In the genomic region with DNA sequence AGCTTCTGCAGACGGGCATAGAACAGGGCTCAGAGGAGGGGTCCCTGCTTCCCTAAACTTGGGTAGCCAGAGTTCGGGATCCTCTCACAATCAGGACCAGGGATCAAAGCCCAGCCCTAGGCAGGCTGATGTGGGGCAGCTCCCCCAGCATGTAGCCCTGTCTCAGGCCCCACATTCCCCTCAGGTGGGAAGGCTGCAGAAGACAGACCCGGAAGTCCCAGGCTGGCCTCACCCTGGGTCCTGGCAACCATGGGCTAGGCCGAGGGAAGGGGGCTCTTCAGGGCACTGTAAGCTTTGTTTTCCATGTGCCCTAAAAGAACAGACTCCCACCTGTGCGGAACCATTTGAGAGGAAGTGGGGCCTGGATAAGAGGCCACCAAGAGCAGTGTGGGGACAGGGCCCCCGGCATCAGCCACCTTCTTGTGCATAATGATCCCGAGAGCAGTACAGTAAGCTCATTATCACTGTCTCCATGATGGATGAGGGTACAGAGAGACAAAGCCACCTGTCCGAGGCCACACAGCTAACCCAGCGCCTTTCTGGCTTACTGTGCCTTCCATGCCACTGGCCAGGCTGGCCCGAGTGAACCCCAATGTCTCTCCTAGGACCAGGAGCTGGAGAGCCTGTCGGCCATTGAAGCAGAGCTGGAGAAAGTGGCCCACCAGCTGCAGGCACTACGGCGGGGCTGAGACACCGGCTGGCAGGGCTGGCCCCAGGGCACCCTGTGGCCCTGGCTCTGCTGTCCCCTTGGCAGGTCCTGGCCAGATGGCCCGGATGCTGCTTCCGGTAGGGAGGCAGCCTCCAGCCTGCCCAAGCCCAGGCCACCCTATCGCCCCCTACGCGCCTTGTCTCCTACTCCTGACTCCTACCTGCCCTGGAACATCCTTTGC, we compare ENCODE assay signal across 25 cellular contexts. TPM values are rescaled to one million over a fixed set of nuclear protein-coding genes. Genes with fewer than 3 reads are reported as not detected.
"Had no signal": no experiment of that assay in that cellular context is flagged by ENCODE, and none has a peak within 500 bp of the region (broad histone marks: within the 10 kb centered on the region; RNA-seq: fewer than 3 reads in every experiment).

No MANE protein-coding gene starts in this region.

- DNase-seq: activated B cell treated with CpG ODN at 0.5 μM for 24 hours; activated CD8-positive, alpha-beta memory T cell treated with anti-CD3 and anti-CD28 coated beads, Interleukin-2, amount 50 U/mL, for 4 hours; activated CD8-positive, alpha-beta T cell treated with anti-CD3 and anti-CD28 coated beads for 36 hours; activated gamma-delta T cell treated with Interleukin-2 at 50 U/mL for 16 hours; activated naive CD4-positive, alpha-beta T cell treated with anti-CD3 and anti-CD28 coated beads, Interleukin-2, amount 10 ng/mL, durations not matched to agents 7 days and 5 days; activated naive CD8-positive, alpha-beta T cell treated with anti-CD3 and anti-CD28 coated beads for 36 hours; activated T-cell treated with anti-CD3 and anti-CD28 coated beads, Interleukin-2, amount 50 U/mL, for 72 hours; anterior cingulate cortex; cerebellar nuclear complex; Kasumi-1; KBM-7; NCI-H146; NCI-H187 treated with DMSO at 0.1 percent for 48 hours; NCI-H2081 treated with DMSO at 0.1 percent for 48 hours; NCI-H2171; NCI-H2227 treated with DMSO at 0.1 percent for 48 hours; NCI-H446 treated with DMSO at 0.1 percent for 48 hours; NCI-H524 treated with DMSO at 0.1 percent for 48 hours; NCI-H748 treated with DMSO at 0.1 percent for 48 hours; Peyer's patch; SHP77 treated with DMSO at 0.1 percent for 48 hours; T-helper 1 cell had no signal

- H3K27ac ChIP-seq: Peyer's patch had no signal

- H3K36me3 Mint-ChIP-seq: activated naive CD4-positive, alpha-beta T cell treated with anti-CD3 and anti-CD28 coated beads, Interleukin-2, amount 10 ng/mL, durations not matched to agents 7 days and 5 days; activated naive CD8-positive, alpha-beta T cell treated with anti-CD3 and anti-CD28 coated beads for 36 hours had no signal

- H3K4me3 ChIP-seq: Peyer's patch had no signal

- H3K4me1 Mint-ChIP-seq: activated B cell treated with CpG ODN at 0.5 μM for 24 hours; activated naive CD4-positive, alpha-beta T cell treated with anti-CD3 and anti-CD28 coated beads, Interleukin-2, amount 10 ng/mL, durations not matched to agents 7 days and 5 days had no signal

- H3K27me3 ChIP-seq: Peyer's patch had no signal

- ATAC-seq: activated CD8-positive, alpha-beta T cell treated with anti-CD3 and anti-CD28 coated beads for 36 hours; activated T-cell treated with anti-CD3 and anti-CD28 coated beads, Interleukin-2, amount 50 U/mL, for 72 hours had no signal

- H3K4me1 ChIP-seq: Peyer's patch had no signal

- H3K27ac Mint-ChIP-seq: activated B cell treated with CpG ODN at 0.5 μM for 24 hours; activated CD8-positive, alpha-beta T cell treated with anti-CD3 and anti-CD28 coated beads for 36 hours; activated naive CD8-positive, alpha-beta T cell treated with anti-CD3 and anti-CD28 coated beads for 36 hours; activated T-cell treated with anti-CD3 and anti-CD28 coated beads, Interleukin-2, amount 50 U/mL, for 72 hours; activated T-helper 2 cell treated with anti-CD3 and anti-CD28 coated beads, Interferon-gamma antibody, Interleukin-2, Interleukin-4, amounts not matched to agents 10 μg/mL and 5 μg/mL and 100 μg/mL, durations not matched to agents 14 hours and 24 hours and 36 hours; T-helper 2 cell treated with Interferon-gamma antibody and Interleukin-4, amounts not matched to agents 5 μg/mL and 100 μg/mL, for 36 hours had no signal

- H3K4me3 Mint-ChIP-seq: activated B cell treated with CpG ODN at 0.5 μM for 24 hours; activated CD8-positive, alpha-beta T cell treated with anti-CD3 and anti-CD28 coated beads for 36 hours; activated naive CD4-positive, alpha-beta T cell treated with anti-CD3 and anti-CD28 coated beads, Interleukin-2, amount 10 ng/mL, durations not matched to agents 7 days and 5 days; activated naive CD8-positive, alpha-beta T cell treated with anti-CD3 and anti-CD28 coated beads for 36 hours; activated T-cell treated with anti-CD3 and anti-CD28 coated beads, Interleukin-2, amount 50 U/mL, for 72 hours; T-helper 2 cell treated with Interferon-gamma antibody and Interleukin-4, amounts not matched to agents 5 μg/mL and 100 μg/mL, for 36 hours had no signal

- H3K9me3 ChIP-seq: Peyer's patch had no signal

- H3K27me3 Mint-ChIP-seq: activated B cell treated with CpG ODN at 0.5 μM for 24 hours; activated CD8-positive, alpha-beta T cell treated with anti-CD3 and anti-CD28 coated beads for 36 hours; activated naive CD4-positive, alpha-beta T cell treated with anti-CD3 and anti-CD28 coated beads, Interleukin-2, amount 10 ng/mL, durations not matched to agents 7 days and 5 days; activated naive CD8-positive, alpha-beta T cell treated with anti-CD3 and anti-CD28 coated beads for 36 hours had no signal

- H3K9me3 Mint-ChIP-seq: activated B cell treated with CpG ODN at 0.5 μM for 24 hours; activated CD8-positive, alpha-beta T cell treated with anti-CD3 and anti-CD28 coated beads for 36 hours; activated naive CD4-positive, alpha-beta T cell treated with anti-CD3 and anti-CD28 coated beads, Interleukin-2, amount 10 ng/mL, durations not matched to agents 7 days and 5 days; activated naive CD8-positive, alpha-beta T cell treated with anti-CD3 and anti-CD28 coated beads for 36 hours; activated T-cell treated with anti-CD3 and anti-CD28 coated beads, Interleukin-2, amount 50 U/mL, for 72 hours; activated T-helper 2 cell treated with anti-CD3 and anti-CD28 coated beads, Interferon-gamma antibody, Interleukin-2, Interleukin-4, amounts not matched to agents 10 μg/mL and 5 μg/mL and 100 μg/mL, durations not matched to agents 14 hours and 24 hours and 36 hours; T-helper 2 cell treated with Interferon-gamma antibody and Interleukin-4, amounts not matched to agents 5 μg/mL and 100 μg/mL, for 36 hours had no signal

RNA-seq across cellular contexts. Expression of gene CHGA, which starts 11.5 kb away (rescaled TPM):
- total RNA-seq: activated B cell treated with CpG ODN at 0.5 μM for 24 hours; activated CD8-positive, alpha-beta T cell treated with anti-CD3 and anti-CD28 coated beads for 36 hours; activated naive CD8-positive, alpha-beta T cell treated with anti-CD3 and anti-CD28 coated beads for 36 hours; activated T-cell treated with anti-CD3 and anti-CD28 coated beads, Interleukin-2, amount 50 U/mL, for 72 hours; activated T-helper 2 cell treated with anti-CD3 and anti-CD28 coated beads, Interferon-gamma antibody, Interleukin-2, Interleukin-4, amounts not matched to agents 10 μg/mL and 5 μg/mL and 100 μg/mL, durations not matched to agents 14 hours and 24 hours and 36 hours; cardiac septum had no signal
